ENCODE assay signal across 10 cellular contexts in the genomic region with DNA sequence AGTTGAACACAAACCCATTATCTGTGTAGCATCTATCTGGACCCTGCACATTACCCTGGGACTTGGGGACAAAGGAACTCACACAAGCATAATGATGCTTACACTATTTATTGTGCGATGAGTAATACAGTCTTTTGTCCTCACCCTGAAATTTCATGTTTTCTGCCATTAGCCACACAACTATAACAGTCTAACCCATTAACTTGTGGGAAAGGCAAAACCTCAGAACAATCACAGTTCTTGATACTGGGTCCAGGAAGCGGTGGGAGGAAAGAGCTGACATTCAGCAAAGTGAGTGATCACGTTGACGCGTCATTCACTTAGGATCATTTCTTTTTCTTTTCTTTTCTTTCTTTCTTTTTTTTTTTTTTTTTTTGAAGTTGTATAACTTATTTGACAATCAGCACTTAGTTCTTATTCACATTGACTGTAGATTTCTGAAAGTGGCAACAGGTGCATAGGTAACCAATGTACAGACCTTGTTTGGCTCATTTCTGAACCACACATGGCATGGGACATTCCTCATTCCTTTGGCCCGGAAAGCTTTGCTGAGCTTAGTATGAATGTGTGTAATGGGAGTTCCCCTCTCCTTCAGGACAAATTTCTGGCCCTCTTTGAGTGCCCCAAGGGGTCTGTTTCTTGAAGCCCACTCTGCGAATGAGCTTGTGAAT.
DNase-seq lines count a peak whose midpoint lies in the region; ATAC-seq and TF ChIP-seq lines count a peak whose summit lies in the region.
"Had no signal": no experiment of that assay in that cellular context is flagged by ENCODE, and none has a peak within 500 bp of the region (broad histone marks: within the 10 kb centered on the region; RNA-seq: fewer than 3 reads in every experiment).

No MANE protein-coding gene starts in this region.

- peak; percentile 33 for ATAC-seq in CD4-positive, alpha-beta T cell (ENCODE audit: poor library complexity)
- ATAC-seq in GM19035 (IDR thresholded peaks at IDR 0.05; ENCODE audit: unreplicated experiment) (peak; percentile 50), HG03025 (IDR thresholded peaks at IDR 0.05; ENCODE audit: low FRiP score, unreplicated experiment) (peak; percentile 43), SK-N-SH treated with all-trans-retinoic acid at 6 μM for 48 hours (no peak)

- no peak for TF ChIP-seq CTCF in CD4-positive, alpha-beta T cell (IDR thresholded peaks at IDR 0.05)
- TF ChIP-seq CTCF in endothelial cell (IDR thresholded peaks at IDR 0.05; ENCODE audit: unreplicated experiment): no peak

- no peak overlapping the region for H3K27ac ChIP-seq in CD4-positive, alpha-beta T cell (ENCODE audit: low read depth, low read length)
- H3K27ac ChIP-seq: transverse colon, VCaP had no signal

- no peak overlapping the region for H3K4me3 Mint-ChIP-seq in CD4-positive, alpha-beta T cell
- H3K4me3 Mint-ChIP-seq in endothelial cell (ENCODE audit: unreplicated experiment): no peak overlapping the region

- no peaks in the 10 kb centered on the region for H3K36me3 Mint-ChIP-seq in CD4-positive, alpha-beta T cell (ENCODE audit: low read depth)
- no peaks in the 10 kb centered on the region for H3K36me3 Mint-ChIP-seq in endothelial cell (ENCODE audit: low read depth, unreplicated experiment)

- POLR2A ChIA-PET in CD4-positive, alpha-beta T cell (lab: Charles Lee): no interaction called here

- H3K27me3 ChIP-seq in CD4-positive, alpha-beta T cell (ENCODE audit: control insufficient read depth, insufficient read depth, low read length): no peaks in the 10 kb centered on the region
- H3K27me3 ChIP-seq: transverse colon had no signal

- peak overlapping the region; percentile 43 for H3K27ac Mint-ChIP-seq in CD4-positive, alpha-beta T cell
- no peak overlapping the region for H3K27ac Mint-ChIP-seq in endothelial cell (ENCODE audit: unreplicated experiment)

- CTCF ChIA-PET in CD4-positive, alpha-beta T cell (lab: Charles Lee): interaction anchor here (0.7 kb wide), 1 partner anchor 1650 kb away, joined by 3 read pairs; no protein-coding TSS in a partner anchor

- H3K4me1 Mint-ChIP-seq in CD4-positive, alpha-beta T cell (ENCODE audit: low read depth): peaks cover 25% of the 10 kb centered on the region
- peaks cover 9% of the 10 kb centered on the region for H3K4me1 Mint-ChIP-seq in endothelial cell (ENCODE audit: unreplicated experiment)

- no peak for DNase-seq in CD4-positive, alpha-beta T cell
- peak; percentile 34 to 36 for DNase-seq in activated T-cell treated with anti-CD3 and anti-CD28 coated beads, Interleukin-2, amount 50 U/mL, for 48 hours
- no peak for DNase-seq in OCI-M1 (lab: John Stamatoyannopoulos, UW)
- no peak for DNase-seq in endothelial cell (ENCODE audit: low spot score)
- no peak for DNase-seq in midbrain (lab: John Stamatoyannopoulos, UW)
- DNase-seq: transverse colon had no signal

- peaks cover 2% of the 10 kb centered on the region for H3K9me3 Mint-ChIP-seq in CD4-positive, alpha-beta T cell
- no peaks in the 10 kb centered on the region for H3K9me3 Mint-ChIP-seq in endothelial cell (ENCODE audit: unreplicated experiment)

- intact Hi-C loops in CD4-positive, alpha-beta T cell (cut with DNase I, micrococcal nuclease): no loop called here

- H3K27me3 Mint-ChIP-seq in CD4-positive, alpha-beta T cell: no peaks in the 10 kb centered on the region
- H3K27me3 Mint-ChIP-seq in endothelial cell (ENCODE audit: unreplicated experiment): peaks cover 10% of the 10 kb centered on the region

- H3K9me3 ChIP-seq in CD4-positive, alpha-beta T cell (ENCODE audit: control insufficient read depth, low read length): no peaks in the 10 kb centered on the region
- H3K9me3 ChIP-seq: transverse colon had no signal

TF ChIP-seq in SK-N-SH treated with all-trans-retinoic acid at 6 μM for 48 hours, 23 proteins besides CTCF, POLR2A, EP300 and RAD21:
- TF ChIP-seq ARNTL (CRISPR knock-in tag; IDR thresholded peaks at IDR 0.05; ENCODE audit: borderline replicate concordance, low read depth): no peak
- no peak for TF ChIP-seq PPARA (CRISPR knock-in tag; IDR thresholded peaks at IDR 0.05; ENCODE audit: borderline replicate concordance)
- TF ChIP-seq SNAI2 (CRISPR knock-in tag; IDR thresholded peaks at IDR 0.05): no peak
- TF ChIP-seq ISL1 (CRISPR knock-in tag; IDR thresholded peaks at IDR 0.05): no peak
- no peak for TF ChIP-seq OSR1 (CRISPR knock-in tag; IDR thresholded peaks at IDR 0.05)
- no peak for TF ChIP-seq TOX (CRISPR knock-in tag; IDR thresholded peaks at IDR 0.05; ENCODE audit: borderline replicate concordance)
- no peak for TF ChIP-seq ZNF8 (CRISPR knock-in tag; IDR thresholded peaks at IDR 0.05)
- no peak for TF ChIP-seq ZNF565 (CRISPR knock-in tag; conservative IDR thresholded peaks at IDR 0.05; ENCODE audit: low read depth)
- TF ChIP-seq, protein P1, sequence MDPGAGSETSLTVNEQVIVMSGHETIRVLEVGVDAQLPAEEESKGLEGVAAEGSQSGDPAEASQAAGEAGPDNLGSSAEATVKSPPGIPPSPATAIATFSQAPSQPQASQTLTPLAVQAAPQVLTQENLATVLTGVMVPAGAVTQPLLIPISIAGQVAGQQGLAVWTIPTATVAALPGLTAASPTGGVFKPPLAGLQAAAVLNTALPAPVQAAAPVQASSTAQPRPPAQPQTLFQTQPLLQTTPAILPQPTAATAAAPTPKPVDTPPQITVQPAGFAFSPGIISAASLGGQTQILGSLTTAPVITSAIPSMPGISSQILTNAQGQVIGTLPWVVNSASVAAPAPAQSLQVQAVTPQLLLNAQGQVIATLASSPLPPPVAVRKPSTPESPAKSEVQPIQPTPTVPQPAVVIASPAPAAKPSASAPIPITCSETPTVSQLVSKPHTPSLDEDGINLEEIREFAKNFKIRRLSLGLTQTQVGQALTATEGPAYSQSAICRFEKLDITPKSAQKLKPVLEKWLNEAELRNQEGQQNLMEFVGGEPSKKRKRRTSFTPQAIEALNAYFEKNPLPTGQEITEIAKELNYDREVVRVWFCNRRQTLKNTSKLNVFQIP (CRISPR knock-in tag; IDR thresholded peaks at IDR 0.05; ENCODE audit: borderline replicate concordance, low read depth): no peak
- TF ChIP-seq RARB (CRISPR knock-in tag; IDR thresholded peaks at IDR 0.05): no peak
- no peak for TF ChIP-seq ESRRG (CRISPR knock-in tag; IDR thresholded peaks at IDR 0.05)
- no peak for TF ChIP-seq ZNF70 (CRISPR knock-in tag; IDR thresholded peaks at IDR 0.05)
- TF ChIP-seq TCF4 (CRISPR knock-in tag; IDR thresholded peaks at IDR 0.05; ENCODE audit: borderline replicate concordance): no peak
- TF ChIP-seq, protein P2, sequence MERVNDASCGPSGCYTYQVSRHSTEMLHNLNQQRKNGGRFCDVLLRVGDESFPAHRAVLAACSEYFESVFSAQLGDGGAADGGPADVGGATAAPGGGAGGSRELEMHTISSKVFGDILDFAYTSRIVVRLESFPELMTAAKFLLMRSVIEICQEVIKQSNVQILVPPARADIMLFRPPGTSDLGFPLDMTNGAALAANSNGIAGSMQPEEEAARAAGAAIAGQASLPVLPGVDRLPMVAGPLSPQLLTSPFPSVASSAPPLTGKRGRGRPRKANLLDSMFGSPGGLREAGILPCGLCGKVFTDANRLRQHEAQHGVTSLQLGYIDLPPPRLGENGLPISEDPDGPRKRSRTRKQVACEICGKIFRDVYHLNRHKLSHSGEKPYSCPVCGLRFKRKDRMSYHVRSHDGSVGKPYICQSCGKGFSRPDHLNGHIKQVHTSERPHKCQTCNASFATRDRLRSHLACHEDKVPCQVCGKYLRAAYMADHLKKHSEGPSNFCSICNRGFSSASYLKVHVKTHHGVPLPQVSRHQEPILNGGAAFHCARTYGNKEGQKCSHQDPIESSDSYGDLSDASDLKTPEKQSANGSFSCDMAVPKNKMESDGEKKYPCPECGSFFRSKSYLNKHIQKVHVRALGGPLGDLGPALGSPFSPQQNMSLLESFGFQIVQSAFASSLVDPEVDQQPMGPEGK (CRISPR knock-in tag; IDR thresholded peaks at IDR 0.05; ENCODE audit: borderline replicate concordance): no peak
- no peak for TF ChIP-seq ZFP3 (CRISPR knock-in tag; IDR thresholded peaks at IDR 0.05)
- no peak for TF ChIP-seq ZFP30 (CRISPR knock-in tag; IDR thresholded peaks at IDR 0.05)

Comparison
In these comparisons a context has a peak if more than half of its experiments do, and no peak if none do; other contexts are left out.
1. DNase-seq: peak in activated T-cell treated with anti-CD3 and anti-CD28 coated beads, Interleukin-2, amount 50 U/mL, for 48 hours (2 of 2); none in CD4-positive, alpha-beta T cell (0 of 10), OCI-M1 (single experiment), endothelial cell (single experiment) and midbrain (single experiment).